ENCODE assay signal across 8 cellular contexts in genomic region chr1:147225193-147225730, GRCh38. TPM values are rescaled to one million over a fixed set of nuclear protein-coding genes. Genes with fewer than 3 reads are reported as not detected.
DNase-seq lines count a peak whose midpoint lies in the region; ATAC-seq and TF ChIP-seq lines count a peak whose summit lies in the region.

Gene FMO5, minus strand, starts transcription at chr1:147225339. Its CDS starts 310 bp downstream, at chr1:147225029.

- no peaks in the 10 kb centered on the region for H3K36me3 ChIP-seq in SK-N-SH (replicated peaks in 1 of 2; ENCODE audit: control insufficient read depth in 1 of 2, insufficient read depth in 2 of 2, low read length in 1 of 2)
- H3K36me3 ChIP-seq in left ventricle myocardium inferior, result no peaks in the 10 kb centered on the region
- H3K36me3 ChIP-seq in vagina, result no peaks in the 10 kb centered on the region

- H3F3A ChIP-seq in SK-N-SH (replicated peaks; ENCODE audit: insufficient read depth), result no peaks in the 10 kb centered on the region

- no peak for TF ChIP-seq EP300 in SK-N-SH (IDR thresholded peaks at IDR 0.05; ENCODE audit: borderline replicate concordance in 1 of 2, low read depth in 1 of 2, low read length in 1 of 2)

- intact Hi-C loops in left ventricle myocardium inferior (cut with micrococcal nuclease), result no loop called here
- intact Hi-C loops in posterior vena cava (cut with DNase I), result no loop called here
- intact Hi-C loops in vagina (cut with DNase I), result no loop called here

- peak within 1 kb of the TSS; percentile 11 for H3K27ac ChIP-seq in AG04450 (ENCODE audit: low read depth, low read length)
- H3K27ac ChIP-seq in SK-N-SH (ENCODE audit: low read depth in 2 of 2, low read length in 1 of 2), result peak within 1 kb of the TSS; percentile 6 to 30; a peak in 2 of 4 replicates
- H3K27ac ChIP-seq in left ventricle myocardium inferior (replicated peaks), result peak within 1 kb of the TSS; percentile 76
- H3K27ac ChIP-seq in vagina, result peak within 1 kb of the TSS; percentile 82

- ATAC-seq in GM19023 (IDR thresholded peaks at IDR 0.05; ENCODE audit: unreplicated experiment) (peak; percentile 74), HG03571 (IDR thresholded peaks at IDR 0.05; ENCODE audit: unreplicated experiment) (peak; percentile 85)

- peak within 1 kb of the TSS; percentile 44 for H3K9ac ChIP-seq in SK-N-SH

- TF ChIP-seq RAD21 in SK-N-SH (IDR thresholded peaks at IDR 0.05; ENCODE audit: low read length), result no peak

- POLR2A ChIA-PET in AG04450 (lab: Yijun Ruan, JAX) (interaction anchor here (0.7 kb wide), 1 partner anchor 52 kb away, joined by 3 read pairs; no protein-coding TSS in a partner anchor), SK-N-SH (lab: Yijun Ruan, JAX) (no interaction called here)

- WGBS in SK-N-SH (ENCODE audit: low lambda C conversion rate), result 6% methylated on average over 10 of the region's 17 CpGs

- no peaks in the 10 kb centered on the region for H3K9me2 ChIP-seq in SK-N-SH

- H3K4me3 ChIP-seq in AG04450 (ENCODE audit: low read depth, low read length), result peak within 1 kb of the TSS; percentile 73
- H3K4me3 ChIP-seq in SK-N-SH (ENCODE audit: low read depth in 2 of 2, low read length in 1 of 2), result peak within 1 kb of the TSS; percentile 72 to 77
- peak within 1 kb of the TSS; percentile 75 for H3K4me3 ChIP-seq in left ventricle myocardium inferior
- peak within 1 kb of the TSS; percentile 59 to 66 for H3K4me3 ChIP-seq in vagina

- H3K4me2 ChIP-seq in SK-N-SH, result peak within 1 kb of the TSS; percentile 75

- H3K4me1 ChIP-seq in SK-N-SH (ENCODE audit: control insufficient read depth in 1 of 2, insufficient read depth in 2 of 2, low read depth in 1 of 2, low read length in 1 of 2), result peaks cover 0 to 6% of the 10 kb centered on the region in 2 experiments; a peak in 1 of 4 replicates
- peaks cover 3% of the 10 kb centered on the region for H3K4me1 ChIP-seq in left ventricle myocardium inferior
- no peaks in the 10 kb centered on the region for H3K4me1 ChIP-seq in vagina

- H3K27me3 ChIP-seq in AG04450 (ENCODE audit: control insufficient read depth, insufficient read depth, low read length) (no peaks in the 10 kb centered on the region), SK-N-SH (ENCODE audit: insufficient read depth) (no peaks in the 10 kb centered on the region), left ventricle myocardium inferior (ENCODE audit: low read depth) (no peaks in the 10 kb centered on the region), vagina (no peaks in the 10 kb centered on the region)

- no peaks in the 10 kb centered on the region for H3K79me2 ChIP-seq in SK-N-SH (ENCODE audit: insufficient read depth)

- no peaks in the 10 kb centered on the region for H4K20me1 ChIP-seq in SK-N-SH (ENCODE audit: insufficient read depth)

- no peak for TF ChIP-seq POLR2A in vagina (IDR thresholded peaks at IDR 0.05)

- peak; percentile 45 for DNase-seq in AG04450 (ENCODE audit: low read depth, low spot score)
- peak; percentile 57 for DNase-seq in SK-N-SH
- peak; percentile 70 for DNase-seq in amniotic epithelial cell (ENCODE audit: low read depth)
- DNase-seq in left ventricle myocardium inferior, result peak; percentile 76
- peak; percentile 84 for DNase-seq in posterior vena cava (ENCODE audit: low spot score)
- no peak for DNase-seq in vagina (ENCODE audit: extremely low spot score in 2 of 2)

- CTCF ChIA-PET in AG04450 (lab: Charles Lee), result interaction anchor here (0.6 to 2.1 kb wide), 5 partner anchors 15 to 57 kb away, joined by 3 to 10 read pairs (median 4); no protein-coding TSS in a partner anchor
- CTCF ChIA-PET in SK-N-SH (lab: Yijun Ruan, JAX), result interaction anchor here (1.0 to 4.2 kb wide), 4 partner anchors 11 to 47 kb away, joined by 3 to 20 read pairs (median 3); partner anchors contain the start of gene CHD1L

- H2AFZ ChIP-seq in SK-N-SH (ENCODE audit: low read depth), result peak within 1 kb of the TSS; percentile 89

- TF ChIP-seq CTCF in AG04450 (IDR thresholded peaks at IDR 0.05; ENCODE audit: low read depth, low read length) (peak; percentile 29; the same call in 1 of the 2 replicates), SK-N-SH (IDR thresholded peaks at IDR 0.05) (no peak), left ventricle myocardium inferior (IDR thresholded peaks at IDR 0.05; ENCODE audit: borderline replicate concordance) (peak; percentile 49), vagina (IDR thresholded peaks at IDR 0.05) (peak; percentile 19 to 31 (median 22))

- H3K9me3 ChIP-seq in AG04450 (ENCODE audit: control insufficient read depth, insufficient read depth, low read length) (no peaks in the 10 kb centered on the region), SK-N-SH (no peaks in the 10 kb centered on the region), left ventricle myocardium inferior (replicated peaks) (no peaks in the 10 kb centered on the region), vagina (no peaks in the 10 kb centered on the region)

TF ChIP-seq in SK-N-SH, 30 proteins besides CTCF, POLR2A, EP300 and RAD21:
- TF ChIP-seq ELF1 (IDR thresholded peaks at IDR 0.05) (peak; percentile 79), TCF12 (IDR thresholded peaks at IDR 0.05) (peak; percentile 7; the same call in 1 of the 2 replicates), FOXJ3 (CRISPR knock-in tag; IDR thresholded peaks at IDR 0.05) (no peak)
TF ChIP-seq in SK-N-SH: peak in this region for 2.

RNA-seq across cellular contexts. Expression of gene FMO5, which starts in this region (rescaled TPM):
- 0.98 and 1.2 TPM in 2 replicates for polyA plus RNA-seq in AG04450 (2011; rRNA removed)
- 0.37 and 0.48 TPM in 2 replicates for polyA minus RNA-seq in AG04450 (2011; rRNA and poly(A)+ RNA removed)
- polyA plus RNA-seq in SK-N-SH (2012; rRNA removed), result 0.30 and 0.50 TPM in 2 replicates
- 0.55 and 0.76 TPM in 2 replicates for polyA plus RNA-seq in SK-N-SH (2012; cell fraction: cytosol; rRNA removed)
- 1.2 and 1.4 TPM in 2 replicates for polyA plus RNA-seq in SK-N-SH (2012; cell fraction: nucleus; rRNA removed)
- 3.2 TPM for total RNA-seq in left ventricle myocardium inferior
- total RNA-seq in posterior vena cava, result 1 to 10 TPM; 2.4 to 3.1 TPM
- 3.4 TPM for total RNA-seq in vagina

Comparison
In these comparisons a context has a peak if more than half of its experiments do, and no peak if none do; other contexts are left out.
1. DNase-seq: peak in AG04450 (single experiment), SK-N-SH (single experiment), amniotic epithelial cell (single experiment), left ventricle myocardium inferior (single experiment) and posterior vena cava (single experiment); none in vagina (0 of 2).
2. H3K27ac ChIP-seq: peak in every context shown above with its lines; median percentile 82 in vagina; 76 in left ventricle myocardium inferior; 18 in SK-N-SH; 11 in AG04450.
3. Peak in every context shown above with its lines, with median percentiles within 50 percentile points of each other: H3K4me3 ChIP-seq.